ENCODE assay signal across 17 cellular contexts in the genomic region with DNA sequence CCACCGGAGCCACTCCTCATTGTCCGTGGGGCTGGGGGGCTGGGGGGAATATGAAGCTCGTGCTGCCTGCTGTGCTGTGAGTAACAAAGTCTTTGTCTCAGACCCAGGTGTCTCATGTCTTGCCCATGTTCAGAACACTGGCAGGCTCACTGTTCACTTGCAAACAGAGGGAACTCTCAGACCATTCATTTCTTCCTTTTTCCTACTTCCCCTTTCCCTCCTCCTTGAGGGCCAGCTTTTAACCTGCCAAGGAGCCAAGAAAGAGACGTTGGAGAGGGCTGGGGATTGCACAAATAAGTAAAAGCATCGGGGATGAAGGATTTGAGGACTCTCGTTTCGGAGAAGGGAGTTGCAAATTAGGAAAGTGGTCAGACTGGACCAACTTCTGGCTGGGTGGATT. TPM values are rescaled to one million over a fixed set of nuclear protein-coding genes. Genes with fewer than 3 reads are reported as not detected.
"Had no signal": no experiment of that assay in that cellular context is flagged by ENCODE, and none has a peak within 500 bp of the region (broad histone marks: within the 10 kb centered on the region; RNA-seq: fewer than 3 reads in every experiment).

No MANE protein-coding gene starts in this region.

- H3K27me3 ChIP-seq: ascending aorta, breast epithelium, gastroesophageal sphincter, ovary, right lobe of liver had no signal

- H3K27ac Mint-ChIP-seq: activated naive CD4-positive, alpha-beta T cell treated with anti-CD3 and anti-CD28 coated beads for 36 hours; activated naive CD8-positive, alpha-beta T cell treated with anti-CD3 and anti-CD28 coated beads, Interleukin-2, amount 50 U/mL, for 24 hours; activated T-helper 17 cell treated with anti-CD3 and anti-CD28 coated beads, Interleukin-2, amount 50 U/mL, for 72 hours; stimulated activated naive CD8-positive, alpha-beta T cell treated with anti-CD3 and anti-CD28 coated beads, Interleukin-15, Interleukin-2, amounts not matched to agents 100 ng/mL and 50 ng/mL, for 24 hours; type B pancreatic cell had no signal

- H3K4me1 ChIP-seq: ascending aorta, breast epithelium had no signal

- H3K9me3 ChIP-seq: ascending aorta, breast epithelium, gastroesophageal sphincter, heart right ventricle, ovary, right lobe of liver, suprapubic skin had no signal

- H3K36me3 ChIP-seq: ascending aorta, breast epithelium, gastroesophageal sphincter, heart right ventricle, ovary, right lobe of liver, suprapubic skin had no signal

- H3K4me3 Mint-ChIP-seq: activated naive CD4-positive, alpha-beta T cell treated with anti-CD3 and anti-CD28 coated beads for 36 hours; activated naive CD8-positive, alpha-beta T cell treated with anti-CD3 and anti-CD28 coated beads, Interleukin-2, amount 50 U/mL, for 24 hours; activated T-helper 17 cell treated with anti-CD3 and anti-CD28 coated beads, Interleukin-2, amount 50 U/mL, for 72 hours; stimulated activated naive CD8-positive, alpha-beta T cell treated with anti-CD3 and anti-CD28 coated beads, Interleukin-15, Interleukin-2, amounts not matched to agents 100 ng/mL and 50 ng/mL, for 24 hours; type B pancreatic cell had no signal

- H3K36me3 Mint-ChIP-seq: naive B cell, type B pancreatic cell had no signal

- ATAC-seq: activated naive CD8-positive, alpha-beta T cell treated with anti-CD3 and anti-CD28 coated beads, Interleukin-2, amount 50 U/mL, for 24 hours; activated T-helper 17 cell treated with anti-CD3 and anti-CD28 coated beads, Interleukin-2, amount 50 U/mL, for 72 hours; gastroesophageal sphincter; heart right ventricle; left cardiac atrium; right lobe of liver had no signal

- H3K9me3 Mint-ChIP-seq: activated naive CD4-positive, alpha-beta T cell treated with anti-CD3 and anti-CD28 coated beads for 36 hours; activated naive CD8-positive, alpha-beta T cell treated with anti-CD3 and anti-CD28 coated beads, Interleukin-2, amount 50 U/mL, for 24 hours; activated T-helper 17 cell treated with anti-CD3 and anti-CD28 coated beads, Interleukin-2, amount 50 U/mL, for 72 hours; naive B cell; stimulated activated naive CD8-positive, alpha-beta T cell treated with anti-CD3 and anti-CD28 coated beads, Interleukin-15, Interleukin-2, amounts not matched to agents 100 ng/mL and 50 ng/mL, for 24 hours; type B pancreatic cell had no signal

- DNase-seq: activated CD4-positive, CD25-positive, alpha-beta regulatory T cell treated with anti-CD3 and anti-CD28 coated beads, Interleukin-2, amount 50 U/mL, for 72 hours; activated naive CD4-positive, alpha-beta T cell treated with anti-CD3 and anti-CD28 coated beads for 36 hours; activated naive CD8-positive, alpha-beta T cell treated with anti-CD3 and anti-CD28 coated beads, Interleukin-2, amount 50 U/mL, for 24 hours; dermis blood vessel endothelial cell; heart right ventricle; left cardiac atrium; naive B cell; ovary; right lobe of liver had no signal

- H3K4me3 ChIP-seq: ascending aorta, breast epithelium, gastroesophageal sphincter, heart right ventricle, ovary, right lobe of liver, smooth muscle cell, suprapubic skin had no signal

- H3K27ac ChIP-seq: ascending aorta, breast epithelium, gastroesophageal sphincter, heart right ventricle, ovary, right lobe of liver, suprapubic skin had no signal

RNA-seq across cellular contexts. Expression of gene GPR132, which starts 21.6 kb away (rescaled TPM):
- total RNA-seq: ascending aorta had no signal
